ENCODE assay signal across 8 cellular contexts in the genomic region with DNA sequence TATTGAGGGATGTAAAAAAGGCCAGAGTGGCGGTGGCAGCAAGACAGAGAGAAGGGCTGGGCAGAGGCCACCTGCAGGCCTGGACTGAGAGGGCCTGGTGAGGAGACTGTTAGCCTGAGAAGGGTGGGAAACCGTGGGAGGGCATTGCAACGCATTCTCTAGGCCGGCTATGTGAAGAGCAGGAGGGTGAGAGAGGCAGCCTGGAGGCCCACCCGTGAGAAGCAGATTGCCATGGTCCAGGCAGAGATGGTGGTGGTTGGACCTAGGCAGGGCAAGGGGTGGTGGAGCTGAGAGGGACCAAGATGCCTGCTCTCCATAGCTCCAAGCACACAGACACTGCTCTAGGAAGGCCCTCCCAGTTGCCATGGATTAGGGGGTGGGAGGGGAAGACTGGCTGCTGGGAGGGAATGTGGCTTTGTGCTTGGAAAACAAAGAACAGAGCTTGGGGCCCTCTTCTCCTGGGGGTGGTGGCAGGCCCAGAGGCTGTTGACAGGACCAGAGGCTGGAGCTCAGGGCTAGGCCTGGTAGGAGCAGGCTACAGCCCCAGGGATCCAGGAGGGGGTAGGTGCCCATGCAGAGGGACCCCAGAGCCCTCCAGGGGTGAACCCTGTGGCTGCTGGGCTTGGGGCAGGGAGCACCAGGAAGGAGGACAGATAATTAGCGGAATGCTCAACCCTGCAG. TPM values are rescaled to one million over a fixed set of nuclear protein-coding genes. Genes with fewer than 3 reads are reported as not detected.
DNase-seq lines count a peak whose midpoint lies in the region; TF ChIP-seq lines count a peak whose summit lies in the region.
"Had no signal": no experiment of that assay in that cellular context is flagged by ENCODE, and none has a peak within 500 bp of the region (broad histone marks: within the 10 kb centered on the region; RNA-seq: fewer than 3 reads in every experiment).

No MANE protein-coding gene starts in this region.

- H3K9me3 ChIP-seq in HUES48 (ENCODE audit: control insufficient read depth, insufficient read depth, low read length) = no peaks in the 10 kb centered on the region

- no peaks in the 10 kb centered on the region for H3K9me3 Mint-ChIP-seq in osteocyte (ENCODE audit: unreplicated experiment)
- H3K9me3 Mint-ChIP-seq: stimulated activated naive B cell treated with anti-CD40 and anti-IgM and Interleukin-4, amounts not matched to agents 10 μg/mL and 1 μg/mL and 100 μg/mL, for 72 hours had no signal

- H3K36me3 Mint-ChIP-seq in osteocyte (ENCODE audit: unreplicated experiment) = peaks cover 7% of the 10 kb centered on the region

- H3K4me1 ChIP-seq in HUES48 (ENCODE audit: control insufficient read depth, insufficient read depth, low read length) = peaks cover 19% of the 10 kb centered on the region

- H3K36me3 ChIP-seq in HUES48 (ENCODE audit: control insufficient read depth, insufficient read depth, low read length) = no peaks in the 10 kb centered on the region

- H3K9ac ChIP-seq in HUES48 (ENCODE audit: low read depth, low read length) = no peak overlapping the region

- H3K27me3 Mint-ChIP-seq in osteocyte (ENCODE audit: unreplicated experiment) = no peaks in the 10 kb centered on the region
- H3K27me3 Mint-ChIP-seq: stimulated activated naive B cell treated with anti-CD40 and anti-IgM and Interleukin-4, amounts not matched to agents 10 μg/mL and 1 μg/mL and 100 μg/mL, for 72 hours had no signal

- H3K4me1 Mint-ChIP-seq in osteocyte (ENCODE audit: unreplicated experiment) = peaks cover 25% of the 10 kb centered on the region

- no peak overlapping the region for H3K4me3 Mint-ChIP-seq in osteocyte (ENCODE audit: unreplicated experiment)
- H3K4me3 Mint-ChIP-seq: stimulated activated naive B cell treated with anti-CD40 and anti-IgM and Interleukin-4, amounts not matched to agents 10 μg/mL and 1 μg/mL and 100 μg/mL, for 72 hours had no signal

- peak overlapping the region; percentile 78 for H3K27ac ChIP-seq in HUES48 (ENCODE audit: low read depth, low read length)

- no peak for TF ChIP-seq CTCF in osteocyte (IDR thresholded peaks at IDR 0.05)

- DNase-seq in ecto neural progenitor cell (ENCODE audit: low spot score) (peak; percentile 87), osteocyte (ENCODE audit: extremely low spot score, unreplicated experiment) (no peak), NCI-H2029 (lab: John Stamatoyannopoulos, UW) (no peak), SIG-M5 (lab: John Stamatoyannopoulos, UW) (no peak), NCI-H2081 (lab: John Stamatoyannopoulos, UW) (no peak)
- DNase-seq: central memory CD4-positive, alpha-beta T cell; stimulated activated naive B cell treated with anti-CD40 and anti-IgM and Interleukin-4, amounts not matched to agents 10 μg/mL and 1 μg/mL and 100 μg/mL, for 72 hours had no signal

- peak overlapping the region; percentile 74 for H3K27ac Mint-ChIP-seq in osteocyte (ENCODE audit: unreplicated experiment)
- H3K27ac Mint-ChIP-seq: stimulated activated naive B cell treated with anti-CD40 and anti-IgM and Interleukin-4, amounts not matched to agents 10 μg/mL and 1 μg/mL and 100 μg/mL, for 72 hours had no signal

- no peaks in the 10 kb centered on the region for H3K27me3 ChIP-seq in HUES48 (ENCODE audit: control insufficient read depth, insufficient read depth, low read length)

- H3K4me3 ChIP-seq in HUES48 (ENCODE audit: low read depth, low read length) = no peak overlapping the region

RNA-seq across cellular contexts. Expression of gene TCAP, which starts 12.4 kb away (rescaled TPM):
- 0.94 and 1.3 TPM in 2 replicates for total RNA-seq in osteocyte

RNA-seq across cellular contexts. Expression of gene PNMT, which starts 15.5 kb away (rescaled TPM):
- total RNA-seq in osteocyte = 1.9 and 2.4 TPM in 2 replicates

RNA-seq across cellular contexts. Expression of gene STARD3, which starts 15.8 kb away (rescaled TPM):
- total RNA-seq in osteocyte = 55.5 and 68.9 TPM in 2 replicates

RNA-seq across cellular contexts. Expression of gene PPP1R1B, which starts 26.0 kb away (rescaled TPM):
- 4.5 and 6.0 TPM in 2 replicates for total RNA-seq in osteocyte

RNA-seq across cellular contexts. Expression of gene PGAP3, which starts 35.1 kb away (rescaled TPM):
- 33.8 and 35.3 TPM in 2 replicates for total RNA-seq in osteocyte
